Comparison of ENCODE assay signal across 9 cellular contexts in genomic region chr4:144078746-144079145, GRCh38. TPM values are rescaled to one million over a fixed set of nuclear protein-coding genes. Genes with fewer than 3 reads are reported as not detected.
"Had no signal": no experiment of that assay in that cellular context is flagged by ENCODE, and none has a peak within 500 bp of the region (broad histone marks: within the 10 kb centered on the region; RNA-seq: fewer than 3 reads in every experiment).

No MANE protein-coding gene starts in this region.

RNA-seq across cellular contexts. Expression of gene GYPB, which starts 59.6 kb away (rescaled TPM):
- total RNA-seq: HepG2, HT1080, IMR-90, M059J, PC-9, Peyer's patch, Right ventricle myocardium inferior, RPMI7951, SJCRH30 had no signal
- polyA plus RNA-seq: HepG2, IMR-90 had no signal
